In genomic region chr11:2105536-2105935, GRCh38 we compare ENCODE assay signal across 16 cellular contexts. TPM values are rescaled to one million over a fixed set of nuclear protein-coding genes. Genes with fewer than 3 reads are reported as not detected.
DNase-seq lines count a peak whose midpoint lies in the region; ATAC-seq, FAIRE-seq and TF ChIP-seq lines count a peak whose summit lies in the region.
"Had no signal": no experiment of that assay in that cellular context is flagged by ENCODE, and none has a peak within 500 bp of the region (broad histone marks: within the 10 kb centered on the region; RNA-seq: fewer than 3 reads in every experiment).

No MANE protein-coding gene starts in this region.

- 79% methylated on average over 7 of the region's 7 CpGs; no CpG with 5 or more reads in 1 of the 2 experiments for WGBS in H1 (ENCODE audit: extremely low coverage in 1 of 2, insufficient coverage in 1 of 2, insufficient read length in 1 of 2, insufficient replicate concordance in 2 of 2, low coverage in 1 of 2, low lambda C conversion rate in 2 of 2, missing lambda C conversion rate in 1 of 2), 2 experiments

- H3K27ac ChIP-seq in H1 (ENCODE audit: low read depth, low read length) (no peak overlapping the region), lower lobe of right lung (no peak overlapping the region), gastrocnemius medialis (peak overlapping the region; percentile 64 to 75 (median 71))
- H3K27ac ChIP-seq: BLaER1 treated with 17β-estradiol and CSF1 and Interleukin-3, amounts not matched to agents 10 nM and 100 nM; GM23248 had no signal

- H3K4me3 ChIP-seq in H1 (ENCODE audit: extremely low read depth in 1 of 4, insufficient read depth in 2 of 4, low read depth in 3 of 4, low read length in 4 of 4): no peak overlapping the region
- no peak overlapping the region for H3K4me3 ChIP-seq in lower lobe of right lung
- no peak overlapping the region for H3K4me3 ChIP-seq in gastrocnemius medialis
- H3K4me3 ChIP-seq: BLaER1 treated with 17β-estradiol and CSF1 and Interleukin-3, amounts not matched to agents 10 nM and 100 nM; GM12878; GM23248 had no signal

- H3K27me3 ChIP-seq in H1 (replicated peaks in 1 of 4; ENCODE audit: control insufficient read depth in 3 of 4, extremely low read depth in 1 of 4, insufficient read depth in 3 of 4, low read length in 3 of 4) (no peaks in the 10 kb centered on the region), lower lobe of right lung (ENCODE audit: low read depth) (peaks cover 5% of the 10 kb centered on the region), gastrocnemius medialis (no peaks in the 10 kb centered on the region)
- H3K27me3 ChIP-seq: BLaER1 treated with 17β-estradiol and CSF1 and Interleukin-3, amounts not matched to agents 10 nM and 100 nM had no signal

- no peak overlapping the region for H3K4me2 ChIP-seq in H1 (ENCODE audit: insufficient read depth in 1 of 2, low read depth in 2 of 2, low read length in 2 of 2)
- H3K4me2 ChIP-seq: BLaER1 treated with 17β-estradiol and CSF1 and Interleukin-3, amounts not matched to agents 10 nM and 100 nM had no signal

- H2BK15ac ChIP-seq in H1 (ENCODE audit: low read length): no peak overlapping the region

- H4K5ac ChIP-seq in H1 (ENCODE audit: insufficient read length, low read depth, low read length): no peak overlapping the region

- no peak overlapping the region for H3K9ac ChIP-seq in H1 (replicated peaks in 1 of 4; ENCODE audit: extremely low read depth in 1 of 4, low read depth in 3 of 4, low read length in 3 of 4)
- H3K9ac ChIP-seq: BLaER1 treated with 17β-estradiol and CSF1 and Interleukin-3, amounts not matched to agents 10 nM and 100 nM; GM23248 had no signal

- no peak for TF ChIP-seq EP300 in H1 (IDR thresholded peaks at IDR 0.05; ENCODE audit: borderline replicate concordance in 1 of 2, low read depth in 2 of 2, low read length in 2 of 2)

- H3K18ac ChIP-seq in H1 (ENCODE audit: extremely low read depth, low read length): no peak overlapping the region

- H3K79me2 ChIP-seq in H1 (ENCODE audit: control insufficient read depth in 1 of 2, insufficient read depth in 2 of 2, low read length in 2 of 2): no peaks in the 10 kb centered on the region

- H3K36me3 ChIP-seq in H1 (ENCODE audit: control insufficient read depth in 2 of 4, insufficient read depth in 4 of 4, low read length in 3 of 4) (no peaks in the 10 kb centered on the region), lower lobe of right lung (no peaks in the 10 kb centered on the region), gastrocnemius medialis (no peaks in the 10 kb centered on the region)
- H3K36me3 ChIP-seq: BLaER1 treated with 17β-estradiol and CSF1 and Interleukin-3, amounts not matched to agents 10 nM and 100 nM had no signal

- no peaks in the 10 kb centered on the region for H3K79me1 ChIP-seq in H1 (ENCODE audit: low read depth, low read length)

- no peak overlapping the region for H3K4ac ChIP-seq in H1 (replicated peaks; ENCODE audit: insufficient read length, low read depth, low read length)

- CTCF ChIA-PET in H1 (lab: Charles Lee; ENCODE audit: partially characterized antibody): interaction anchor here (0.8 to 1.2 kb wide), 3 partner anchors 15 to 228 kb away, joined by 3 to 4 read pairs (median 3); no protein-coding TSS in a partner anchor

- no peak overlapping the region for H2BK5ac ChIP-seq in H1 (ENCODE audit: low read depth, low read length)

- H2BK20ac ChIP-seq in H1 (ENCODE audit: low read length): no peak overlapping the region

- peak overlapping the region; percentile 57; the same call in 1 of the 2 replicates for H4K8ac ChIP-seq in H1 (ENCODE audit: extremely low read depth, insufficient read depth, low read length)

- TF ChIP-seq CTCF in H1 (IDR thresholded peaks at IDR 0.05; ENCODE audit: control extremely low read depth in 1 of 3, insufficient read depth in 1 of 3, low read depth in 1 of 3, low read length in 3 of 3): no peak
- no peak for TF ChIP-seq CTCF in lower lobe of right lung (IDR thresholded peaks at IDR 0.05)
- TF ChIP-seq CTCF in gastrocnemius medialis (IDR thresholded peaks at IDR 0.05 in 4 of 5, conservative IDR thresholded peaks at IDR 0.05 in 1 of 5): no peak

- FAIRE-seq in H1 (lab: Jason Lieb, UNC): no peak
- FAIRE-seq: GM12878 had no signal

- no peak overlapping the region for H2BK120ac ChIP-seq in H1 (replicated peaks; ENCODE audit: low read depth, low read length)

- no peaks in the 10 kb centered on the region for H3K9me3 ChIP-seq in H1 (ENCODE audit: insufficient read depth in 2 of 2, low read depth in 1 of 2, low read length in 1 of 2)
- no peaks in the 10 kb centered on the region for H3K9me3 ChIP-seq in lower lobe of right lung
- H3K9me3 ChIP-seq in gastrocnemius medialis: no peaks in the 10 kb centered on the region

- H3K56ac ChIP-seq in H1 (replicated peaks; ENCODE audit: insufficient read length, low read depth, low read length): no peak overlapping the region

- peaks cover 10% of the 10 kb centered on the region; the same call in 1 of the 2 replicates for H3K23me2 ChIP-seq in H1 (ENCODE audit: low read depth, low read length)

- H2BK12ac ChIP-seq in H1 (ENCODE audit: low read depth, low read length): 0 out of 2 replicates have a peak overlapping the region, but pooled peaks have one; percentile 27

- no peak overlapping the region for H4K91ac ChIP-seq in H1 (replicated peaks; ENCODE audit: insufficient read length, low read length)

- H3K4me1 ChIP-seq in H1 (replicated peaks in 1 of 4; ENCODE audit: control insufficient read depth in 3 of 4, insufficient read depth in 4 of 4, low read length in 3 of 4) (peaks cover 0 to 4% (median 0%) of the 10 kb centered on the region in 4 experiments; a peak in 3 of 7 replicates), lower lobe of right lung (peaks cover 11% of the 10 kb centered on the region), gastrocnemius medialis (peaks cover 8 to 18% of the 10 kb centered on the region in 2 donors)

- no peak overlapping the region for H3K23ac ChIP-seq in H1 (ENCODE audit: insufficient read length)

- TF ChIP-seq RAD21 in H1 (IDR thresholded peaks at IDR 0.05 in 1 of 2, conservative IDR thresholded peaks at IDR 0.05 in 1 of 2; ENCODE audit: low read depth in 2 of 2, low read length in 2 of 2): no peak

- DNase-seq in G401 (ENCODE audit: low spot score): peak; percentile 2
- no peak for DNase-seq in H1 (ENCODE audit: low read depth in 1 of 2, low spot score in 2 of 2)
- peak; percentile 10 for DNase-seq in lower lobe of right lung
- DNase-seq in gastrocnemius medialis: peak; percentile 58 to 89
- no peak for DNase-seq in NCI-H510A (lab: John Stamatoyannopoulos, UW)
- no peak for DNase-seq in SIG-M5 (lab: John Stamatoyannopoulos, UW)
- DNase-seq in DMS114 treated with DMSO at 0.1 percent for 48 hours (lab: John Stamatoyannopoulos, UW; ENCODE audit: unreplicated experiment): no peak
- DNase-seq: 8988T; ACHN; CD4-positive, CD25-positive, alpha-beta regulatory T cell; GM23248; H7 had no signal

- no peak for ATAC-seq in lower lobe of right lung
- ATAC-seq in gastrocnemius medialis: peak; percentile 82 to 92
- ATAC-seq: GM12878 had no signal

- H2AK5ac ChIP-seq in H1 (ENCODE audit: low read depth, low read length): no peak overlapping the region

- no peak overlapping the region for H3K14ac ChIP-seq in H1 (ENCODE audit: insufficient read length)

- intact Hi-C loops in lower lobe of right lung (cut with DNase I) (no loop called here), gastrocnemius medialis (cut with DNase I; ENCODE audit: low total_unique reads) (loop anchor here (1.0 kb wide), 1 partner anchor 12 kb away; no protein-coding TSS in a partner anchor)

- POLR2A ChIA-PET in H1 (lab: Charles Lee; ENCODE audit: partially characterized antibody): no interaction called here

- H2AFZ ChIP-seq in H1 (ENCODE audit: low read length): no peak overlapping the region
- H2AFZ ChIP-seq: GM23248 had no signal

- in situ Hi-C loops in G401 (cut with HindIII; ENCODE audit: low sequenced_read_pairs) (no loop called here), gastrocnemius medialis (cut with MboI; ENCODE audit: low sequenced_read_pairs in 4 of 4) (no loop called here)

- H4K20me1 ChIP-seq in H1 (replicated peaks in 1 of 2; ENCODE audit: control insufficient read depth in 1 of 2, insufficient read depth in 2 of 2, low read length in 2 of 2): no peaks in the 10 kb centered on the region
- H4K20me1 ChIP-seq: BLaER1 treated with 17β-estradiol and CSF1 and Interleukin-3, amounts not matched to agents 10 nM and 100 nM had no signal

- TF ChIP-seq POLR2A in H1 (IDR thresholded peaks at IDR 0.05; ENCODE audit: control extremely low read depth in 1 of 2, low read depth in 2 of 2, low read length in 2 of 2) (no peak), gastrocnemius medialis (IDR thresholded peaks at IDR 0.05) (no peak)

TF ChIP-seq in H1, 55 proteins besides CTCF, POLR2A, EP300 and RAD21 (continues in another document):
- TF ChIP-seq TAF7 (optimal IDR thresholded peaks at IDR 0.05; ENCODE audit: borderline replicate concordance, low read depth, low read length): no peak
- TF ChIP-seq SP2 (IDR thresholded peaks at IDR 0.05; ENCODE audit: low read length): no peak
- TF ChIP-seq TCF12 (IDR thresholded peaks at IDR 0.05; ENCODE audit: low read depth, low read length): no peak

RNA-seq across cellular contexts. Expression of gene IGF2, which starts 33.7 kb away (rescaled TPM):
- total RNA-seq in G401 (2014; rRNA removed; shearing (Covaris generic)): 0.06 TPM in 1 of 2 replicates, not detected in the other
- 1.3 and 1.5 TPM in 2 replicates for total RNA-seq in H1 (2021; fragmentation: NEBNext Ultra II Directional; extraction: Animal tissue kit (Norgen Biotek cat#: 25700))
- 0.74 and 2.0 TPM in 2 replicates for polyA plus RNA-seq in H1 (2011; rRNA removed)
- 1.1 TPM for polyA plus RNA-seq in H1 (2011; cell fraction: cytosol; rRNA removed)
- polyA plus RNA-seq in H1 (2011; cell fraction: nucleus; rRNA removed): 0.37 TPM
- polyA plus RNA-seq in H1 (2012, experiment 1 of 2): 1.6 to 3.2 TPM (median 2.7 TPM) in 4 replicates
- 1.00 TPM for polyA plus RNA-seq in H1 (2012, experiment 2 of 2)
- polyA plus RNA-seq in H1 (2013, experiment 1 of 2): 2.0 TPM
- polyA plus RNA-seq in H1 (2013, experiment 2 of 2): 2.6 TPM
- 0.20 and 0.57 TPM in 2 replicates for polyA minus RNA-seq in H1 (2011; rRNA and poly(A)+ RNA removed)
- polyA minus RNA-seq in H1 (2011; cell fraction: cytosol; rRNA and poly(A)+ RNA removed): 0.88 TPM
- 0.70 TPM for polyA minus RNA-seq in H1 (2011; cell fraction: nucleus; rRNA and poly(A)+ RNA removed)
- total RNA-seq in lower lobe of right lung (33.9 TPM), gastrocnemius medialis (10 to 100 TPM; 21.6 to 42.4 (median 29.2) TPM)
- total RNA-seq: GM23248 had no signal
- polyA plus RNA-seq: CD4-positive, CD25-positive, alpha-beta regulatory T cell; GM12878 had no signal

RNA-seq across cellular contexts. Expression of gene INS, which starts 55.5 kb away (rescaled TPM):
- not detected in 2 replicates for total RNA-seq in G401 (2014; rRNA removed; shearing (Covaris generic))
- total RNA-seq in H1 (2021; fragmentation: NEBNext Ultra II Directional; extraction: Animal tissue kit (Norgen Biotek cat#: 25700)): not detected in 2 replicates
- polyA plus RNA-seq in H1 (2011; rRNA removed): not detected in 2 replicates
- not detected for polyA plus RNA-seq in H1 (2011; cell fraction: cytosol; rRNA removed)
- polyA plus RNA-seq in H1 (2011; cell fraction: nucleus; rRNA removed): not detected
- polyA plus RNA-seq in H1 (2012, experiment 1 of 2): not detected in 4 replicates
- not detected for polyA plus RNA-seq in H1 (2012, experiment 2 of 2)
- polyA plus RNA-seq in H1 (2013, experiment 1 of 2): not detected
- not detected for polyA plus RNA-seq in H1 (2013, experiment 2 of 2)
- not detected in 2 replicates for polyA minus RNA-seq in H1 (2011; rRNA and poly(A)+ RNA removed)
- polyA minus RNA-seq in H1 (2011; cell fraction: cytosol; rRNA and poly(A)+ RNA removed): not detected
- polyA minus RNA-seq in H1 (2011; cell fraction: nucleus; rRNA and poly(A)+ RNA removed): not detected
- total RNA-seq in lower lobe of right lung (not detected), gastrocnemius medialis (not detected)
- total RNA-seq: CD4-positive, CD25-positive, alpha-beta regulatory T cell; Daoy; GM12878; GM23248; H7; HT-29 had no signal
- polyA plus RNA-seq: CD4-positive, CD25-positive, alpha-beta regulatory T cell; GM12878; GM23248 had no signal

Comparison
In these comparisons a context has a peak if more than half of its experiments do, and no peak if none do; other contexts are left out.
1. DNase-seq: peak in G401 (single experiment), lower lobe of right lung (single experiment) and gastrocnemius medialis (2 of 2); none in H1 (0 of 2), NCI-H510A (single experiment), SIG-M5 (single experiment) and DMS114 treated with DMSO at 0.1 percent for 48 hours (single experiment).
2. H3K27ac ChIP-seq: peak in gastrocnemius medialis (4 of 4); none in H1 (single experiment) and lower lobe of right lung (single experiment).
3. ATAC-seq: peak in gastrocnemius medialis (2 of 2); none in lower lobe of right lung (0 of 2).